In genomic region chr1:222109836-222110235, GRCh38 we compare ENCODE assay signal across 21 cellular contexts.
DNase-seq lines count a peak whose midpoint lies in the region; ATAC-seq and TF ChIP-seq lines count a peak whose summit lies in the region.
"Had no signal": no experiment of that assay in that cellular context is flagged by ENCODE, and none has a peak within 500 bp of the region (broad histone marks: within the 10 kb centered on the region; RNA-seq: fewer than 3 reads in every experiment).

No MANE protein-coding gene starts in this region.

- no peak for TF ChIP-seq CTCF in astrocyte of the spinal cord (IDR thresholded peaks at IDR 0.05; ENCODE audit: low read depth, low read length)
- TF ChIP-seq CTCF in fibroblast of the aortic adventitia (IDR thresholded peaks at IDR 0.05; ENCODE audit: insufficient read depth, low read length), result no peak

- H3K4me3 ChIP-seq in astrocyte of the spinal cord (ENCODE audit: low read depth, low read length) (no peak overlapping the region), fibroblast of the aortic adventitia (ENCODE audit: low read depth, low read length) (no peak overlapping the region)
- H3K4me3 ChIP-seq: BLaER1 treated with 17β-estradiol and CSF1 and Interleukin-3, amounts not matched to agents 10 nM and 100 nM; SJSA1 had no signal

- no peaks in the 10 kb centered on the region for H3K36me3 Mint-ChIP-seq in activated CD4-positive, alpha-beta T cell treated with anti-CD3 and anti-CD28 coated beads, Interleukin-2, amount 10 ng/mL, durations not matched to agents 24 days and 14 days (ENCODE audit: low read depth)

- no peaks in the 10 kb centered on the region for H3K9me3 Mint-ChIP-seq in activated CD4-positive, alpha-beta T cell treated with anti-CD3 and anti-CD28 coated beads, Interleukin-2, amount 10 ng/mL, durations not matched to agents 24 days and 14 days
- H3K9me3 Mint-ChIP-seq: CD4-positive, alpha-beta T cell had no signal

- no peaks in the 10 kb centered on the region for H3K4me1 Mint-ChIP-seq in activated CD4-positive, alpha-beta T cell treated with anti-CD3 and anti-CD28 coated beads, Interleukin-2, amount 10 ng/mL, durations not matched to agents 24 days and 14 days

- H3K27ac Mint-ChIP-seq in activated CD4-positive, alpha-beta T cell treated with anti-CD3 and anti-CD28 coated beads, Interleukin-2, amount 10 ng/mL, durations not matched to agents 24 days and 14 days, result no peak overlapping the region
- H3K27ac Mint-ChIP-seq: CD4-positive, alpha-beta T cell had no signal

- H3K27me3 Mint-ChIP-seq in activated CD4-positive, alpha-beta T cell treated with anti-CD3 and anti-CD28 coated beads, Interleukin-2, amount 10 ng/mL, durations not matched to agents 24 days and 14 days, result no peaks in the 10 kb centered on the region
- H3K27me3 Mint-ChIP-seq: CD4-positive, alpha-beta T cell had no signal

- DNase-seq in DMS53 (lab: John Stamatoyannopoulos, UW), result peak; percentile 24
- no peak for DNase-seq in DMS53 treated with DMSO at 0.1 percent for 48 hours (lab: John Stamatoyannopoulos, UW; ENCODE audit: unreplicated experiment)
- DNase-seq in astrocyte of the spinal cord (ENCODE audit: low read depth, low spot score), result peak; percentile 16
- peak; percentile 40 for DNase-seq in fibroblast of the aortic adventitia (ENCODE audit: low read depth)
- no peak for DNase-seq in stimulated activated CD4-positive, alpha-beta T cell treated with anti-CD3 and anti-CD28 coated beads, Interleukin-4, amount 100 ng/mL, for 24 hours
- DNase-seq in NCI-H2107 treated with DMSO at 0.1 percent for 48 hours (lab: John Stamatoyannopoulos, UW; ENCODE audit: unreplicated experiment), result no peak
- DNase-seq in activated CD4-positive, alpha-beta T cell treated with anti-CD3 and anti-CD28 coated beads, Interleukin-2, amount 10 ng/mL, durations not matched to agents 24 days and 14 days, result no peak
- DNase-seq: AML-193; CD4-positive, alpha-beta T cell; H7; KBM-7; NCI-H1048; NCI-H1417; NCI-H1694; NCI-H2081; NCI-H2171; NCI-H226; NCI-H510A had no signal

- in situ Hi-C loops in astrocyte of the spinal cord (cut with HindIII; ENCODE audit: low sequenced_read_pairs), result no loop called here

- ATAC-seq in HG03135 (IDR thresholded peaks at IDR 0.05; ENCODE audit: unreplicated experiment), result no peak

- intact Hi-C loops in activated CD4-positive, alpha-beta T cell treated with anti-CD3 and anti-CD28 coated beads, Interleukin-2, amount 10 ng/mL, durations not matched to agents 24 days and 14 days (cut with micrococcal nuclease), result no loop called here

- no peak overlapping the region for H3K4me3 Mint-ChIP-seq in activated CD4-positive, alpha-beta T cell treated with anti-CD3 and anti-CD28 coated beads, Interleukin-2, amount 10 ng/mL, durations not matched to agents 24 days and 14 days
- H3K4me3 Mint-ChIP-seq: CD4-positive, alpha-beta T cell had no signal

Comparison
In these comparisons a context has a peak if more than half of its experiments do, and no peak if none do; other contexts are left out.
1. DNase-seq: peak in DMS53 (single experiment), astrocyte of the spinal cord (single experiment) and fibroblast of the aortic adventitia (single experiment); none in DMS53 treated with DMSO at 0.1 percent for 48 hours (single experiment), stimulated activated CD4-positive, alpha-beta T cell treated with anti-CD3 and anti-CD28 coated beads, Interleukin-4, amount 100 ng/mL, for 24 hours (single experiment), NCI-H2107 treated with DMSO at 0.1 percent for 48 hours (single experiment) and activated CD4-positive, alpha-beta T cell treated with anti-CD3 and anti-CD28 coated beads, Interleukin-2, amount 10 ng/mL, durations not matched to agents 24 days and 14 days (single experiment).